19 cellular contexts compared by ENCODE assay signal in genomic region chr5:51500-51823, GRCh38.
"Had no signal": no experiment of that assay in that cellular context is flagged by ENCODE, and none has a peak within 500 bp of the region (broad histone marks: within the 10 kb centered on the region; RNA-seq: fewer than 3 reads in every experiment).

No MANE protein-coding gene starts in this region.

- H3K9me3 ChIP-seq: ascending aorta, breast epithelium had no signal

- ATAC-seq: heart right ventricle, natural killer cell had no signal

- DNase-seq: activated CD4-positive, alpha-beta T cell treated with anti-CD3 and anti-CD28 coated beads for 1 hour; activated CD8-positive, alpha-beta memory T cell treated with anti-CD3 and anti-CD28 coated beads for 24 hours; activated CD8-positive, alpha-beta memory T cell treated with anti-CD3 and anti-CD28 coated beads, Interleukin-2, amount 50 U/mL, for 48 hours; activated effector memory CD4-positive, alpha-beta T cell treated with Interleukin-2 at 50 U/mL for 16 hours; activated naive CD4-positive, alpha-beta T cell treated with anti-CD3 and anti-CD28 coated beads, Interleukin-2, amount 50 U/mL, for 16 hours; activated T-cell treated with anti-CD3 and anti-CD28 coated beads, Interleukin-2, amount 50 U/mL, for 48 hours; heart right ventricle; left ventricle myocardium inferior; mesenchymal stem cell; natural killer cell; occipital lobe; retina; stimulated activated naive CD4-positive, alpha-beta T cell; SW 1271; T-helper 2 cell had no signal

- H3K27ac ChIP-seq: ascending aorta, breast epithelium, coronary artery, heart right ventricle, left ventricle myocardium inferior, VCaP had no signal

- H3K36me3 ChIP-seq: ascending aorta, breast epithelium, heart right ventricle, left ventricle myocardium inferior had no signal

- H3K4me3 ChIP-seq: ascending aorta, breast epithelium, coronary artery, heart right ventricle, left ventricle myocardium inferior had no signal
